ENCODE assay signal across 11 cellular contexts in the genomic region with DNA sequence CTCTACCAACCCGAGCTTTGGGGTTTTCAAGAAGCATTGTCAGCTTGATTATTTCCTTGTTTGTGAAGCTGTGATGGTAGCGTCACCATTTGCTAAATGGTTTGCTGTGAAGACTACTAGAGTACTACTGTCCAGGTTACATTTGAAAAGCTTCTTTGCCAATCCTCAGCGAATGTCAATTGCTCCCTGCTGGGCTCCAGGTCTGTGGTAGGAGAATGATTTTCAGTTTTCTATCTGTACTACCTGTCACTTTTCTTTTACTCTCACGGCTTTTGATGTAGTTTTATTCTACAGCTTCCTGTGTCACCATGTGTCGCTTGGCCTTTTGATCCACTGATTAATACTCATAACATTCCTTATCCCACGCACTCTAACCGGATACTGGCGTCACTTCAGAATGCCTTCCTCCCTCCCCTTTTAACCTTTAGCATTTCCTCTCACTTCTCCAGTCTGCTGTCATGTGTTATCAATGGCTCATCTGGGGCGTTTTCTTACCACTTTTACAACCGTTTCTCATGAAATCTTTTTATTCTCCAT. TPM values are rescaled to one million over a fixed set of nuclear protein-coding genes. Genes with fewer than 3 reads are reported as not detected.
A peak's percentile ranks its signal among the peaks of the same experiment; 100 is the strongest.
DNase-seq lines count a peak whose midpoint lies in the region; ATAC-seq and TF ChIP-seq lines count a peak whose summit lies in the region.
"Had no signal": no experiment of that assay in that cellular context is flagged by ENCODE, and none has a peak within 500 bp of the region (broad histone marks: within the 10 kb centered on the region; RNA-seq: fewer than 3 reads in every experiment).

No MANE protein-coding gene starts in this region.

- H3K27ac ChIP-seq in thymus (ENCODE audit: low read depth) = peak overlapping the region; percentile 48

- H3K27me3 Mint-ChIP-seq in activated CD8-positive, alpha-beta memory T cell treated with anti-CD3 and anti-CD28 coated beads, Interleukin-2, amount 10 ng/mL, durations not matched to agents 7 days and 5 days = no peaks in the 10 kb centered on the region
- no peaks in the 10 kb centered on the region for H3K27me3 Mint-ChIP-seq in activated naive CD4-positive, alpha-beta T cell treated with anti-CD3 and anti-CD28 coated beads, Interleukin-2, amount 10 ng/mL, durations not matched to agents 7 days and 5 days

- peak overlapping the region; percentile 67 for H3K4me3 Mint-ChIP-seq in activated CD8-positive, alpha-beta memory T cell treated with anti-CD3 and anti-CD28 coated beads, Interleukin-2, amount 10 ng/mL, durations not matched to agents 7 days and 5 days
- peak overlapping the region; percentile 59 for H3K4me3 Mint-ChIP-seq in activated naive CD4-positive, alpha-beta T cell treated with anti-CD3 and anti-CD28 coated beads, Interleukin-2, amount 10 ng/mL, durations not matched to agents 7 days and 5 days

- H3K36me3 ChIP-seq in mucosa of descending colon (ENCODE audit: low read depth) (no peaks in the 10 kb centered on the region), thymus (ENCODE audit: control insufficient read depth, insufficient read depth) (peaks cover 6% of the 10 kb centered on the region)

- no peaks in the 10 kb centered on the region for H3K9me3 Mint-ChIP-seq in activated CD8-positive, alpha-beta memory T cell treated with anti-CD3 and anti-CD28 coated beads, Interleukin-2, amount 10 ng/mL, durations not matched to agents 7 days and 5 days (ENCODE audit: low read depth)
- no peaks in the 10 kb centered on the region for H3K9me3 Mint-ChIP-seq in activated naive CD4-positive, alpha-beta T cell treated with anti-CD3 and anti-CD28 coated beads, Interleukin-2, amount 10 ng/mL, durations not matched to agents 7 days and 5 days

- peaks cover 24% of the 10 kb centered on the region for H3K36me3 Mint-ChIP-seq in activated CD8-positive, alpha-beta memory T cell treated with anti-CD3 and anti-CD28 coated beads, Interleukin-2, amount 10 ng/mL, durations not matched to agents 7 days and 5 days
- peaks cover 52% of the 10 kb centered on the region for H3K36me3 Mint-ChIP-seq in activated naive CD4-positive, alpha-beta T cell treated with anti-CD3 and anti-CD28 coated beads, Interleukin-2, amount 10 ng/mL, durations not matched to agents 7 days and 5 days

- ATAC-seq in activated CD8-positive, alpha-beta memory T cell treated with anti-CD3 and anti-CD28 coated beads, Interleukin-2, amount 10 ng/mL, durations not matched to agents 7 days and 5 days = peak; percentile 69
- peak; percentile 61 for ATAC-seq in mucosa of descending colon

- intact Hi-C loops in mucosa of descending colon (cut with DNase I, micrococcal nuclease) = no loop called here

- peak overlapping the region; percentile 91 for H3K27ac Mint-ChIP-seq in activated CD8-positive, alpha-beta memory T cell treated with anti-CD3 and anti-CD28 coated beads, Interleukin-2, amount 10 ng/mL, durations not matched to agents 7 days and 5 days
- peak overlapping the region; percentile 94 for H3K27ac Mint-ChIP-seq in activated naive CD4-positive, alpha-beta T cell treated with anti-CD3 and anti-CD28 coated beads, Interleukin-2, amount 10 ng/mL, durations not matched to agents 7 days and 5 days

- peak; percentile 76 for DNase-seq in activated CD8-positive, alpha-beta memory T cell treated with anti-CD3 and anti-CD28 coated beads, Interleukin-2, amount 10 ng/mL, durations not matched to agents 7 days and 5 days
- no peak for DNase-seq in activated CD8-positive, alpha-beta memory T cell treated with anti-CD3 and anti-CD28 coated beads, Interleukin-2, amount 50 U/mL, for 48 hours
- peak; percentile 62 for DNase-seq in activated naive CD4-positive, alpha-beta T cell treated with anti-CD3 and anti-CD28 coated beads, Interleukin-2, amount 10 ng/mL, durations not matched to agents 7 days and 5 days
- DNase-seq in mucosa of descending colon = no peak
- no peak for DNase-seq in kidney tubule cell (ENCODE audit: low spot score)
- DNase-seq in SW 1271 (lab: John Stamatoyannopoulos, UW) = no peak
- DNase-seq in GM19238 (ENCODE audit: insufficient read length, low spot score) = no peak
- DNase-seq: foreskin melanocyte, NCI-H226, posterior cingulate gyrus had no signal

- CTCF ChIA-PET in activated CD8-positive, alpha-beta memory T cell treated with anti-CD3 and anti-CD28 coated beads, Interleukin-2, amount 10 ng/mL, durations not matched to agents 7 days and 5 days (lab: Charles Lee) = interaction anchor here (0.7 to 1.9 kb wide), 9 partner anchors 10 to 122 kb away, joined by 3 to 8 read pairs (median 6); no protein-coding TSS in a partner anchor
- CTCF ChIA-PET in activated naive CD4-positive, alpha-beta T cell treated with anti-CD3 and anti-CD28 coated beads, Interleukin-2, amount 10 ng/mL, durations not matched to agents 7 days and 5 days (lab: Charles Lee) = interaction anchor here (0.9 to 1.5 kb wide), 6 partner anchors 9 to 138 kb away, joined by 3 to 6 read pairs (median 4); no protein-coding TSS in a partner anchor

- 83% methylated on average over 10 of the region's 10 CpGs for WGBS in thymus

- H3K27me3 ChIP-seq in thymus (ENCODE audit: control insufficient read depth, insufficient read depth) = no peaks in the 10 kb centered on the region

- H3K4me1 ChIP-seq in mucosa of descending colon (ENCODE audit: low read depth) = peaks cover 7% of the 10 kb centered on the region
- no peaks in the 10 kb centered on the region for H3K4me1 ChIP-seq in thymus (ENCODE audit: control insufficient read depth, insufficient read depth, low read length)

- TF ChIP-seq CTCF in mucosa of descending colon (IDR thresholded peaks at IDR 0.05) = no peak

- peaks cover 76% of the 10 kb centered on the region for H3K4me1 Mint-ChIP-seq in activated CD8-positive, alpha-beta memory T cell treated with anti-CD3 and anti-CD28 coated beads, Interleukin-2, amount 10 ng/mL, durations not matched to agents 7 days and 5 days
- peaks cover 75% of the 10 kb centered on the region for H3K4me1 Mint-ChIP-seq in activated naive CD4-positive, alpha-beta T cell treated with anti-CD3 and anti-CD28 coated beads, Interleukin-2, amount 10 ng/mL, durations not matched to agents 7 days and 5 days

- H3K9me3 ChIP-seq in mucosa of descending colon = no peaks in the 10 kb centered on the region
- no peaks in the 10 kb centered on the region for H3K9me3 ChIP-seq in thymus (ENCODE audit: control insufficient read depth)

- H3K4me3 ChIP-seq in mucosa of descending colon (no peak overlapping the region), thymus (ENCODE audit: low read length) (no peak overlapping the region)

RNA-seq across cellular contexts. Expression of a gene that starts 7.5 kb away (rescaled TPM):
- total RNA-seq in activated CD8-positive, alpha-beta memory T cell treated with anti-CD3 and anti-CD28 coated beads, Interleukin-2, amount 10 ng/mL, durations not matched to agents 7 days and 5 days = 10 to 100 TPM; 15.3 to 19.5 TPM
- 10 to 100 TPM in 1 of 3 donors, 1 to 10 TPM in 2; 1.6 to 15.3 (median 5.0) TPM for total RNA-seq in mucosa of descending colon
- 33.0 TPM for polyA plus RNA-seq in thymus

RNA-seq across cellular contexts. Expression of a gene that starts 56.5 kb away (rescaled TPM):
- 10 to 100 TPM; 11.1 to 13.1 TPM for total RNA-seq in activated CD8-positive, alpha-beta memory T cell treated with anti-CD3 and anti-CD28 coated beads, Interleukin-2, amount 10 ng/mL, durations not matched to agents 7 days and 5 days
- total RNA-seq in mucosa of descending colon = under 1 TPM; 0.35 to 0.60 (median 0.46) TPM
- polyA plus RNA-seq in thymus = 6.7 TPM

Comparison
In these comparisons a context has a peak if more than half of its experiments do, and no peak if none do; other contexts are left out.
1. DNase-seq: peak in activated CD8-positive, alpha-beta memory T cell treated with anti-CD3 and anti-CD28 coated beads, Interleukin-2, amount 10 ng/mL, durations not matched to agents 7 days and 5 days (single experiment) and activated naive CD4-positive, alpha-beta T cell treated with anti-CD3 and anti-CD28 coated beads, Interleukin-2, amount 10 ng/mL, durations not matched to agents 7 days and 5 days (single experiment); none in activated CD8-positive, alpha-beta memory T cell treated with anti-CD3 and anti-CD28 coated beads, Interleukin-2, amount 50 U/mL, for 48 hours (single experiment), mucosa of descending colon (0 of 3), kidney tubule cell (single experiment), SW 1271 (0 of 2) and GM19238 (single experiment).
2. RNA of a gene that starts 56.5 kb away (total RNA-seq): 11.1 to 13.1 TPM in activated CD8-positive, alpha-beta memory T cell treated with anti-CD3 and anti-CD28 coated beads, Interleukin-2, amount 10 ng/mL, durations not matched to agents 7 days and 5 days; 0.35 to 0.60 TPM in mucosa of descending colon; every median in the first group is over 4 times any median in the second.